2 cellular contexts compared by ENCODE assay signal in the genomic region with DNA sequence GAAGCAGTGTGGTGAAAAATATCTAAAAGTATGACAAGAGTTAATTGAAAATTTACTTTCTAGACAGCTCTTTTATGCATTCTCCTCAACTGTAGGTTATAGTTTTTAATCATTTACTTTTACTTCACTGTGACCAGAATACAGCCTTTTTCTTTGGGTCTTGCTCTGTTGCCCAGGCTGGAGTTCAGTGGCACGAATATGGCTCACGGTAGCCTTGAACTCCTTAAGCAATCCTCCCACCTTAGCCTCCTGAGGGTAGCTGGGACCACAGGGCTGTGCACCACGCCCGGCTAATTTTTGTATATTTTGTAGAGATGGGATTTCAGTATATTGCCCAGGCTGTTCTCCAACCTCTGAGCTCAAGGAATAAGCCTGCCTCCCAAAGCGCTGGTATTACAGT.
TF ChIP-seq lines count a peak whose summit lies in the region.

No MANE protein-coding gene starts in this region.

TF ChIP-seq in GM23338, 12 proteins besides CTCF, POLR2A, EP300 and RAD21:
- TF ChIP-seq, protein P1, sequence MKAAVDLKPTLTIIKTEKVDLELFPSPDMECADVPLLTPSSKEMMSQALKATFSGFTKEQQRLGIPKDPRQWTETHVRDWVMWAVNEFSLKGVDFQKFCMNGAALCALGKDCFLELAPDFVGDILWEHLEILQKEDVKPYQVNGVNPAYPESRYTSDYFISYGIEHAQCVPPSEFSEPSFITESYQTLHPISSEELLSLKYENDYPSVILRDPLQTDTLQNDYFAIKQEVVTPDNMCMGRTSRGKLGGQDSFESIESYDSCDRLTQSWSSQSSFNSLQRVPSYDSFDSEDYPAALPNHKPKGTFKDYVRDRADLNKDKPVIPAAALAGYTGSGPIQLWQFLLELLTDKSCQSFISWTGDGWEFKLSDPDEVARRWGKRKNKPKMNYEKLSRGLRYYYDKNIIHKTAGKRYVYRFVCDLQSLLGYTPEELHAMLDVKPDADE (IDR thresholded peaks at IDR 0.05): no peak

TF ChIP-seq in H1, 55 proteins besides CTCF, POLR2A, EP300 and RAD21:
- TF ChIP-seq KDM1A (IDR thresholded peaks at IDR 0.05; ENCODE audit: borderline replicate concordance, low read length) (0 out of 2 replicates have a peak, but pooled peaks have one; percentile 25), SRF (IDR thresholded peaks at IDR 0.05; ENCODE audit: low read depth, low read length) (no peak)
